Comparison of ENCODE assay signal across 15 cellular contexts in the genomic region with DNA sequence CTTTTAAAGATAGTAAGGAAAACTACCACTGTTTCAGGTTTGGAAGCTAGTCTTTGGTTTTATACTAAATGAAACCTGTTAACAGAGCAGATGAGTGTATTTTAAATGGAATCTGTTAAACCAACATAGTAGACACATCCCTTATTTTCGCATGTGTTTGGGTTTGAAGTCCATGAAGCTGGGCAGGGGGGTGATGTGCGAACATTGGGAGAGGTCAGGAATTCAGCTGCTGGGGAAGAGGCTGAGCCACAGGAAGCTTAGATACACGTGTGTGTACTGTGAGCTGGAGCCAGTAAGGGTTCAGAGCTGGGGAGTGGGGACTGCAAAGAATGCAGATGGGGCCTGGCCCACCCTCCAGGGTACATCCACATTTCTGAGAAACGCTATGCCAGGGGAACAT.
"Had no signal": no experiment of that assay in that cellular context is flagged by ENCODE, and none has a peak within 500 bp of the region (broad histone marks: within the 10 kb centered on the region; RNA-seq: fewer than 3 reads in every experiment).

No MANE protein-coding gene starts in this region.

- H3K9me3 ChIP-seq: MG63, SJSA1 had no signal

- H3K4me3 ChIP-seq: MG63, SJSA1, SK-N-MC had no signal

- H3K4me1 ChIP-seq: SJSA1 had no signal

- H3K27ac ChIP-seq: HL-60, SJSA1, SK-N-MC had no signal

- H3K36me3 ChIP-seq: MG63, SJSA1 had no signal

- DNase-seq: Karpas-422, KBM-7, MG63, NCI-H1092, NCI-H1694, NCI-H187 treated with DMSO at 0.1 percent for 48 hours, NCI-H2029 treated with DMSO at 0.1 percent for 48 hours, NCI-H2227 treated with DMSO at 0.1 percent for 48 hours, NCI-H526 treated with DMSO at 0.1 percent for 48 hours, NCI-H774, Right ventricle myocardium superior, SIG-M5 had no signal

- H3K27me3 ChIP-seq: MG63, SJSA1 had no signal
